2 cellular contexts compared by ENCODE assay signal in genomic region chr1:3408751-3409266, GRCh38.
TF ChIP-seq lines count a peak whose summit lies in the region.

No MANE protein-coding gene starts in this region.

TF ChIP-seq in HEK293, 187 proteins besides CTCF, POLR2A, EP300 and RAD21 (continued from another document):
- TF ChIP-seq ZNF639 (tag by site-specific recombination; IDR thresholded peaks at IDR 0.05) (no peak), PRDM6 (tag by site-specific recombination; IDR thresholded peaks at IDR 0.05) (no peak), KLF9 (tag by site-specific recombination; IDR thresholded peaks at IDR 0.05; ENCODE audit: low read depth) (peak; percentile 89), ZNF423 (tag by site-specific recombination; IDR thresholded peaks at IDR 0.05) (no peak), YY2 (tag by site-specific recombination; IDR thresholded peaks at IDR 0.05) (no peak), ZFP41 (tag by site-specific recombination; IDR thresholded peaks at IDR 0.05; ENCODE audit: borderline replicate concordance) (no peak), ZFHX2 (tag by site-specific recombination; conservative IDR thresholded peaks at IDR 0.05) (peak; percentile 100), ZNF658 (tag by site-specific recombination; IDR thresholded peaks at IDR 0.05) (0 out of 2 replicates have a peak, but pooled peaks have one; percentile 56), ZNF18 (tag by site-specific recombination; IDR thresholded peaks at IDR 0.05) (peak; percentile 55), ZNF76 (tag by site-specific recombination; IDR thresholded peaks at IDR 0.05; ENCODE audit: borderline replicate concordance, low read depth) (no peak), ZNF600 (tag by site-specific recombination; IDR thresholded peaks at IDR 0.05) (peak; percentile 17; the same call in 1 of the 2 replicates), ZNF571 (tag by site-specific recombination; IDR thresholded peaks at IDR 0.05) (0 out of 2 replicates have a peak, but pooled peaks have one; percentile 52), ZBTB20 (tag by site-specific recombination; IDR thresholded peaks at IDR 0.05) (no peak), ZNF621 (tag by site-specific recombination; IDR thresholded peaks at IDR 0.05) (peak; percentile 10; the same call in 1 of the 2 replicates), ZBTB26 (tag by site-specific recombination; optimal IDR thresholded peaks at IDR 0.05) (peak; percentile 21), ZNF747 (tag by site-specific recombination; IDR thresholded peaks at IDR 0.05) (0 out of 2 replicates have a peak, but pooled peaks have one; percentile 12), EGR2 (tag by site-specific recombination; IDR thresholded peaks at IDR 0.05; ENCODE audit: low read depth) (peak; percentile 100), ZBTB6 (tag by site-specific recombination; IDR thresholded peaks at IDR 0.05) (peak; percentile 51; the same call in 1 of the 2 replicates), ZNF37A (tag by site-specific recombination; IDR thresholded peaks at IDR 0.05) (no peak), OSR2 (tag by site-specific recombination; IDR thresholded peaks at IDR 0.05) (no peak)
TF ChIP-seq in HEK293: peak in this region for 13.

TF ChIP-seq in WTC11, 78 proteins besides CTCF, POLR2A, EP300 and RAD21:
- TF ChIP-seq ZBTB43 (CRISPR knock-in tag; IDR thresholded peaks at IDR 0.05) (peak; percentile 35; the same call in 1 of the 2 replicates), IRF2 (CRISPR knock-in tag; IDR thresholded peaks at IDR 0.05; ENCODE audit: borderline replicate concordance, low read depth) (no peak), ZMAT4 (CRISPR knock-in tag; IDR thresholded peaks at IDR 0.05) (no peak), CBFB (CRISPR knock-in tag; IDR thresholded peaks at IDR 0.05; ENCODE audit: low read depth) (no peak)
